ENCODE assay signal across 8 cellular contexts in genomic region chr1:100895540-100896480, GRCh38. TPM values are rescaled to one million over a fixed set of nuclear protein-coding genes. Genes with fewer than 3 reads are reported as not detected.
DNase-seq lines count a peak whose midpoint lies in the region; ATAC-seq and TF ChIP-seq lines count a peak whose summit lies in the region.

TSS of gene SLC30A7 (plus strand) at chr1:100896090. CDS start at chr1:100896263, 173 bp downstream.

- peak within 1 kb of the TSS; percentile 100 for H3K27ac Mint-ChIP-seq in natural killer cell

- H3K4me1 Mint-ChIP-seq in natural killer cell, result peaks cover 40 to 46% of the 10 kb centered on the region in 2 donors

- peak; percentile 74 for TF ChIP-seq POLR2A in Raji (IDR thresholded peaks at IDR 0.05; ENCODE audit: insufficient read depth, low read depth, low read length)

- TF ChIP-seq CTCF in LNCaP clone FGC (IDR thresholded peaks at IDR 0.05; ENCODE audit: control insufficient read depth, extremely low read depth, insufficient read depth) (no peak), natural killer cell (IDR thresholded peaks at IDR 0.05) (no peak)

- H3K36me3 Mint-ChIP-seq in natural killer cell, result peaks cover 8% of the 10 kb centered on the region

- peak within 1 kb of the TSS; percentile 97 for H3K4me3 ChIP-seq in LNCaP clone FGC (ENCODE audit: low read depth, low read length)

- DNase-seq in ELF-1 (ENCODE audit: low read depth, low spot score) (peak; percentile 95), H4 (ENCODE audit: low spot score) (peak; percentile 88), LNCaP clone FGC (ENCODE audit: low read depth) (peak; percentile 66), fibroblast of peridontal ligament (ENCODE audit: extremely low read depth) (peak; percentile 74), natural killer cell (peak; percentile 95)
- DNase-seq in activated T-helper 9 cell treated with anti-CD3 and anti-CD28 coated beads, Interleukin-2, amount 50 U/mL, for 16 hours (ENCODE audit: low read depth), result peak; percentile 97
- peak; percentile 91 to 97 (median 95) for DNase-seq in stimulated activated naive CD4-positive, alpha-beta T cell (lab: John Stamatoyannopoulos, UW)

- intact Hi-C loops in natural killer cell (cut with micrococcal nuclease), result loop anchor here (2.0 to 10.0 kb wide), 3 partner anchors 131 to 861 kb away; partner anchors contain the start of genes DPH5, SASS6 and TRMT13

- peaks cover 0 to under 1% of the 10 kb centered on the region in 2 donors for H3K9me3 Mint-ChIP-seq in natural killer cell

- peak; percentile 81 to 94 (median 86) for ATAC-seq in natural killer cell

- H3K4me3 Mint-ChIP-seq in natural killer cell, result peak within 1 kb of the TSS; percentile 99

- no peaks in the 10 kb centered on the region for H3K27me3 Mint-ChIP-seq in natural killer cell (ENCODE audit: low read depth in 2 of 2)

RNA-seq across cellular contexts. Expression of gene SLC30A7, which starts in this region (rescaled TPM):
- total RNA-seq in H4 (2014; rRNA removed; shearing (Covaris generic)), result 32.7 and 41.3 TPM in 2 replicates
- 10 to 100 TPM; 27.7 to 38.8 (median 36.2) TPM for total RNA-seq in natural killer cell

Comparison
In these comparisons a context has a peak if more than half of its experiments do, and no peak if none do; other contexts are left out.
1. Peak in every context shown above with its lines: DNase-seq, ATAC-seq and H3K4me3 ChIP-seq.